9 cellular contexts compared by ENCODE assay signal in the genomic region with DNA sequence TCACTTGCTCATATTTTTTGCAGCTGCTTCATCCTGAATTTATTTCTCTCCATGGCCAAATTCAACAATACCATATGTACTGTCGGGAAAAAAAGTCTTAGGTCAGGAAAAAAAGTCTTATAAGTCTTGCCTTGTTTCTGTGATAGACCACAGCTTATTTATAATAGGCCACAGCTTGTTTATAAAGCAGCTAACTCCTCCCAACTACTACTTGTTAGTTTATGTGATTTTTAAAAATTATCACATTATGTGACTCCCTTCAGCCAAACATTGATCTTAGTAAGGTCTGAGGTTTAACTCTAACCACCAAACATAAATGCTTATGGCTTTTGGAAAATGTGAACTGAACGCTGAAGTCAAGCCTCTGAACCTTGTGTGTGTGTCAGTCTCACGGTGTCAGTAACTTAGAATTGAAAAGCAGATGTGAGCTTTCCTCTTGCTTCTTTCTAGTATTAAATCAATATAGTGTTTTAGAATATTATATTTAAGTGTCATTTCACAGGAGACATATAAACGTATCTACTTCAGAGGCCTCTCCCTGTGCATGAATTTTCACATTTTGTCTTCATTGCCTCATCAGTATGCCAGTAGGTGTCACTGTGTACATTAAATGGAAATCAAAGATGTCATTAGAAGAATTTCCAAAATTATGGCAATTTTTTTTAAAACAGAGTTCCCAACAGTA. TPM values are rescaled to one million over a fixed set of nuclear protein-coding genes. Genes with fewer than 3 reads are reported as not detected.
DNase-seq lines count a peak whose midpoint lies in the region; ATAC-seq and TF ChIP-seq lines count a peak whose summit lies in the region.
"Had no signal": no experiment of that assay in that cellular context is flagged by ENCODE, and none has a peak within 500 bp of the region (broad histone marks: within the 10 kb centered on the region; RNA-seq: fewer than 3 reads in every experiment).

No MANE protein-coding gene starts in this region.

- H3K27ac Mint-ChIP-seq in activated naive CD4-positive, alpha-beta T cell treated with anti-CD3 and anti-CD28 coated beads, Interleukin-2, amount 10 ng/mL, durations not matched to agents 7 days and 5 days = no peak overlapping the region
- H3K27ac Mint-ChIP-seq: CD8-positive, alpha-beta T cell had no signal

- H3K4me3 Mint-ChIP-seq in activated naive CD4-positive, alpha-beta T cell treated with anti-CD3 and anti-CD28 coated beads, Interleukin-2, amount 10 ng/mL, durations not matched to agents 7 days and 5 days = no peak overlapping the region
- H3K4me3 Mint-ChIP-seq: CD8-positive, alpha-beta T cell had no signal

- H3K9me3 Mint-ChIP-seq in activated naive CD4-positive, alpha-beta T cell treated with anti-CD3 and anti-CD28 coated beads, Interleukin-2, amount 10 ng/mL, durations not matched to agents 7 days and 5 days = no peaks in the 10 kb centered on the region
- H3K9me3 Mint-ChIP-seq: CD8-positive, alpha-beta T cell had no signal

- no peak overlapping the region for H3K27ac ChIP-seq in esophagus muscularis mucosa (replicated peaks in 1 of 4)
- H3K27ac ChIP-seq in spleen = no peak overlapping the region

- TF ChIP-seq EP300 in esophagus muscularis mucosa (IDR thresholded peaks at IDR 0.05) = no peak

- H3K9me3 ChIP-seq in esophagus muscularis mucosa = no peaks in the 10 kb centered on the region
- no peaks in the 10 kb centered on the region for H3K9me3 ChIP-seq in spleen

- CTCF ChIA-PET in activated naive CD4-positive, alpha-beta T cell treated with anti-CD3 and anti-CD28 coated beads, Interleukin-2, amount 10 ng/mL, durations not matched to agents 7 days and 5 days (lab: Charles Lee) = interaction anchor here (0.7 kb wide), 1 partner anchor 914 kb away, joined by 3 read pairs; no protein-coding TSS in a partner anchor

- H3K27me3 ChIP-seq in esophagus muscularis mucosa = no peaks in the 10 kb centered on the region
- H3K27me3 ChIP-seq in spleen (replicated peaks in 1 of 7) = no peaks in the 10 kb centered on the region

- ATAC-seq in GM21723 (IDR thresholded peaks at IDR 0.05; ENCODE audit: unreplicated experiment) (no peak), GM21360 (IDR thresholded peaks at IDR 0.05; ENCODE audit: unreplicated experiment) (no peak)
- ATAC-seq: CD8-positive, alpha-beta T cell had no signal

- peak; percentile 0 for DNase-seq in NCI-H2107 treated with DMSO at 0.1 percent for 48 hours (lab: John Stamatoyannopoulos, UW; ENCODE audit: unreplicated experiment)
- no peak for DNase-seq in NCI-H2107 (lab: John Stamatoyannopoulos, UW)
- peak; percentile 12 for DNase-seq in NCI-H774 (lab: John Stamatoyannopoulos, UW)
- DNase-seq in esophagus muscularis mucosa (ENCODE audit: extremely low spot score) = no peak
- no peak for DNase-seq in spleen
- no peak for DNase-seq in activated naive CD4-positive, alpha-beta T cell treated with anti-CD3 and anti-CD28 coated beads, Interleukin-2, amount 10 ng/mL, durations not matched to agents 7 days and 5 days
- DNase-seq: CD8-positive, alpha-beta T cell had no signal

- WGBS in esophagus muscularis mucosa = 63% methylated on average over 4 of the region's 4 CpGs
- 69 to 81% (median 75%) methylated on average over 4 of the region's 4 CpGs for WGBS in spleen, 5 donors

- H3K36me3 ChIP-seq in esophagus muscularis mucosa (no peaks in the 10 kb centered on the region), spleen (no peaks in the 10 kb centered on the region)

- intact Hi-C loops in esophagus muscularis mucosa (cut with DNase I) = no loop called here
- intact Hi-C loops in spleen (cut with DNase I; ENCODE audit: low total_unique reads) = no loop called here

- TF ChIP-seq POLR2A in esophagus muscularis mucosa (IDR thresholded peaks at IDR 0.05; ENCODE audit: low read depth) (no peak), spleen (IDR thresholded peaks at IDR 0.05) (no peak)

- H3K4me1 ChIP-seq in esophagus muscularis mucosa (no peaks in the 10 kb centered on the region), spleen (peaks cover 0 to 3% (median 0%) of the 10 kb centered on the region in 6 donors)

- H3K4me1 Mint-ChIP-seq in activated naive CD4-positive, alpha-beta T cell treated with anti-CD3 and anti-CD28 coated beads, Interleukin-2, amount 10 ng/mL, durations not matched to agents 7 days and 5 days = no peaks in the 10 kb centered on the region

- no peaks in the 10 kb centered on the region for H3K27me3 Mint-ChIP-seq in activated naive CD4-positive, alpha-beta T cell treated with anti-CD3 and anti-CD28 coated beads, Interleukin-2, amount 10 ng/mL, durations not matched to agents 7 days and 5 days

- H3K4me3 ChIP-seq in esophagus muscularis mucosa (no peak overlapping the region), spleen (no peak overlapping the region)

- H3K36me3 Mint-ChIP-seq in activated naive CD4-positive, alpha-beta T cell treated with anti-CD3 and anti-CD28 coated beads, Interleukin-2, amount 10 ng/mL, durations not matched to agents 7 days and 5 days = no peaks in the 10 kb centered on the region
- H3K36me3 Mint-ChIP-seq: CD8-positive, alpha-beta T cell had no signal

- TF ChIP-seq CTCF in esophagus muscularis mucosa (IDR thresholded peaks at IDR 0.05) = peak; percentile 40 to 53 (median 52)
- TF ChIP-seq CTCF in spleen (IDR thresholded peaks at IDR 0.05 in 8 of 11, conservative IDR thresholded peaks at IDR 0.05 in 3 of 11) = peak in 6 of 11 experiments; percentile 12 to 52 (median 27)

RNA-seq across cellular contexts. Expression of a gene that starts 51.3 kb away (rescaled TPM):
- 10 to 100 TPM; 12.5 to 16.4 (median 13.9) TPM for total RNA-seq in esophagus muscularis mucosa
- total RNA-seq in spleen = 10 to 100 TPM in 6 of 7 donors, 1 to 10 TPM in 1; 8.8 to 17.4 (median 13.4) TPM
- polyA plus RNA-seq in spleen = 10 to 100 TPM in 1 of 3 donors, 1 to 10 TPM in 2; 5.2 to 11.4 (median 5.9) TPM

Comparison
In these comparisons a context has a peak if more than half of its experiments do, and no peak if none do; other contexts are left out.
1. DNase-seq: peak in NCI-H2107 treated with DMSO at 0.1 percent for 48 hours (single experiment) and NCI-H774 (single experiment); none in NCI-H2107 (single experiment), esophagus muscularis mucosa (single experiment), spleen (single experiment) and activated naive CD4-positive, alpha-beta T cell treated with anti-CD3 and anti-CD28 coated beads, Interleukin-2, amount 10 ng/mL, durations not matched to agents 7 days and 5 days (single experiment).